In genomic region chr3:71132995-71133730, GRCh38 we compare ENCODE assay signal across 13 cellular contexts.
DNase-seq lines count a peak whose midpoint lies in the region; ATAC-seq and TF ChIP-seq lines count a peak whose summit lies in the region.
"Had no signal": no experiment of that assay in that cellular context is flagged by ENCODE, and none has a peak within 500 bp of the region (broad histone marks: within the 10 kb centered on the region; RNA-seq: fewer than 3 reads in every experiment).

No MANE protein-coding gene starts in this region.

- in situ Hi-C loops in KBM-7 (cut with MboI; ENCODE audit: low pct_unique_long_range_greater_than_20kb, low sequenced_read_pairs), result no loop called here

- peak overlapping the region; percentile 80 to 91 (median 82) for H3K27ac ChIP-seq in esophagus muscularis mucosa (replicated peaks in 1 of 4)

- no peak for TF ChIP-seq EP300 in esophagus muscularis mucosa (IDR thresholded peaks at IDR 0.05)

- no peaks in the 10 kb centered on the region for H3K36me3 ChIP-seq in esophagus muscularis mucosa
- H3K36me3 ChIP-seq: lower lobe of right lung had no signal

- H3K27me3 ChIP-seq in esophagus muscularis mucosa, result no peaks in the 10 kb centered on the region

- no peaks in the 10 kb centered on the region for H3K9me3 ChIP-seq in esophagus muscularis mucosa
- H3K9me3 ChIP-seq: lower lobe of right lung had no signal

- intact Hi-C loops in esophagus muscularis mucosa (cut with DNase I), result loop anchor here (5.0 kb wide), 1 partner anchor 109 kb away; no protein-coding TSS in a partner anchor

- H3K4me1 Mint-ChIP-seq in activated CD4-positive, alpha-beta T cell treated with anti-CD3 and anti-CD28 coated beads, Interleukin-2, amount 10 ng/mL, durations not matched to agents 7 days and 5 days, result peaks cover 57% of the 10 kb centered on the region
- peaks cover 40 to 71% of the 10 kb centered on the region in 2 donors for H3K4me1 Mint-ChIP-seq in stimulated activated naive B cell treated with anti-CD40 and anti-IgM and Interleukin-4, amounts not matched to agents 10 μg/mL and 1 μg/mL and 100 μg/mL, for 72 hours

- CTCF ChIA-PET in activated CD4-positive, alpha-beta T cell treated with anti-CD3 and anti-CD28 coated beads, Interleukin-2, amount 10 ng/mL, durations not matched to agents 7 days and 5 days (lab: Charles Lee), result interaction anchor here (1.8 kb wide), 1 partner anchor 23 kb away, joined by 4 read pairs; no protein-coding TSS in a partner anchor

- H3K9me3 Mint-ChIP-seq in activated CD4-positive, alpha-beta T cell treated with anti-CD3 and anti-CD28 coated beads, Interleukin-2, amount 10 ng/mL, durations not matched to agents 7 days and 5 days, result no peaks in the 10 kb centered on the region
- H3K9me3 Mint-ChIP-seq in stimulated activated naive B cell treated with anti-CD40 and anti-IgM and Interleukin-4, amounts not matched to agents 10 μg/mL and 1 μg/mL and 100 μg/mL, for 72 hours, result no peaks in the 10 kb centered on the region
- H3K9me3 Mint-ChIP-seq: activated CD4-positive, alpha-beta T cell treated with anti-CD3 and anti-CD28 coated beads, Interleukin-2, amount 10 ng/mL, durations not matched to agents 24 days and 14 days had no signal

- no peak for TF ChIP-seq CTCF in esophagus muscularis mucosa (IDR thresholded peaks at IDR 0.05)

- POLR2A ChIA-PET in activated CD4-positive, alpha-beta T cell treated with anti-CD3 and anti-CD28 coated beads, Interleukin-2, amount 10 ng/mL, durations not matched to agents 7 days and 5 days (lab: Charles Lee), result no interaction called here

- ATAC-seq in stimulated activated naive B cell treated with anti-CD40 and anti-IgM and Interleukin-4, amounts not matched to agents 10 μg/mL and 1 μg/mL and 100 μg/mL, for 72 hours (replicated peaks), result no peak
- ATAC-seq: lower lobe of right lung had no signal

- H3K4me1 ChIP-seq in esophagus muscularis mucosa, result peaks cover 40 to 77% (median 72%) of the 10 kb centered on the region in 4 donors

- no peak overlapping the region for H3K4me3 ChIP-seq in esophagus muscularis mucosa
- H3K4me3 ChIP-seq: lower lobe of right lung had no signal

- no peak for DNase-seq in activated CD4-positive, alpha-beta T cell treated with anti-CD3 and anti-CD28 coated beads, Interleukin-2, amount 10 ng/mL, durations not matched to agents 7 days and 5 days
- no peak for DNase-seq in activated CD4-positive, alpha-beta T cell treated with anti-CD3 and anti-CD28 coated beads for 1 hour
- DNase-seq in NCI-H2171 treated with DMSO at 0.1 percent for 48 hours (lab: John Stamatoyannopoulos, UW), result peak; percentile 71
- no peak for DNase-seq in esophagus muscularis mucosa (ENCODE audit: extremely low spot score)
- no peak for DNase-seq in stimulated activated naive B cell treated with anti-CD40 and anti-IgM and Interleukin-4, amounts not matched to agents 10 μg/mL and 1 μg/mL and 100 μg/mL, for 72 hours
- DNase-seq in KBM-7, result no peak
- DNase-seq in A172 (ENCODE audit: low spot score), result no peak
- no peak for DNase-seq in SW480 (ENCODE audit: low spot score)
- DNase-seq: activated CD4-positive, alpha-beta T cell treated with anti-CD3 and anti-CD28 coated beads, Interleukin-2, amount 10 ng/mL, durations not matched to agents 24 days and 14 days; Kasumi-1; lower lobe of right lung; stimulated activated CD4-positive, alpha-beta T cell treated with anti-CD3 and anti-CD28 coated beads, Interleukin-12 subunit alpha, Interleukin-12 subunit beta, amount 100 ng/mL, for 4 hours; stimulated activated naive CD4-positive, alpha-beta T cell treated with Interleukin-2 at 50 U/mL for 16 hours had no signal

- peak overlapping the region; percentile 4 for H3K27ac Mint-ChIP-seq in activated CD4-positive, alpha-beta T cell treated with anti-CD3 and anti-CD28 coated beads, Interleukin-2, amount 10 ng/mL, durations not matched to agents 7 days and 5 days
- peak overlapping the region; percentile 82 for H3K27ac Mint-ChIP-seq in stimulated activated naive B cell treated with anti-CD40 and anti-IgM and Interleukin-4, amounts not matched to agents 10 μg/mL and 1 μg/mL and 100 μg/mL, for 72 hours

- peaks cover 16% of the 10 kb centered on the region for H3K36me3 Mint-ChIP-seq in activated CD4-positive, alpha-beta T cell treated with anti-CD3 and anti-CD28 coated beads, Interleukin-2, amount 10 ng/mL, durations not matched to agents 7 days and 5 days (ENCODE audit: low read depth)
- H3K36me3 Mint-ChIP-seq in stimulated activated naive B cell treated with anti-CD40 and anti-IgM and Interleukin-4, amounts not matched to agents 10 μg/mL and 1 μg/mL and 100 μg/mL, for 72 hours, result peaks cover 13 to 30% of the 10 kb centered on the region in 2 donors

- H3K4me3 Mint-ChIP-seq in activated CD4-positive, alpha-beta T cell treated with anti-CD3 and anti-CD28 coated beads, Interleukin-2, amount 10 ng/mL, durations not matched to agents 7 days and 5 days, result no peak overlapping the region
- no peak overlapping the region for H3K4me3 Mint-ChIP-seq in stimulated activated naive B cell treated with anti-CD40 and anti-IgM and Interleukin-4, amounts not matched to agents 10 μg/mL and 1 μg/mL and 100 μg/mL, for 72 hours
- H3K4me3 Mint-ChIP-seq: activated CD4-positive, alpha-beta T cell treated with anti-CD3 and anti-CD28 coated beads, Interleukin-2, amount 10 ng/mL, durations not matched to agents 24 days and 14 days had no signal

- no peaks in the 10 kb centered on the region for H3K27me3 Mint-ChIP-seq in activated CD4-positive, alpha-beta T cell treated with anti-CD3 and anti-CD28 coated beads, Interleukin-2, amount 10 ng/mL, durations not matched to agents 7 days and 5 days
- H3K27me3 Mint-ChIP-seq in stimulated activated naive B cell treated with anti-CD40 and anti-IgM and Interleukin-4, amounts not matched to agents 10 μg/mL and 1 μg/mL and 100 μg/mL, for 72 hours, result no peaks in the 10 kb centered on the region
- H3K27me3 Mint-ChIP-seq: activated CD4-positive, alpha-beta T cell treated with anti-CD3 and anti-CD28 coated beads, Interleukin-2, amount 10 ng/mL, durations not matched to agents 24 days and 14 days had no signal

- 81% methylated on average over 8 of the region's 8 CpGs for WGBS in esophagus muscularis mucosa

- TF ChIP-seq POLR2A in esophagus muscularis mucosa (IDR thresholded peaks at IDR 0.05; ENCODE audit: low read depth), result no peak
